20 cellular contexts compared by ENCODE assay signal in genomic region chr6:66993272-66993671, GRCh38.
DNase-seq lines count a peak whose midpoint lies in the region; ATAC-seq, FAIRE-seq and TF ChIP-seq lines count a peak whose summit lies in the region.
"Had no signal": no experiment of that assay in that cellular context is flagged by ENCODE, and none has a peak within 500 bp of the region (broad histone marks: within the 10 kb centered on the region; RNA-seq: fewer than 3 reads in every experiment).

No MANE protein-coding gene starts in this region.

- no peaks in the 10 kb centered on the region for H3K9me2 ChIP-seq in Karpas-422 (replicated peaks; ENCODE audit: insufficient read depth, low read length)

- peak overlapping the region; percentile 76 for H2AFZ ChIP-seq in Karpas-422 (ENCODE audit: low read length)
- H2AFZ ChIP-seq in OCI-LY3 (ENCODE audit: low read depth, low read length): peak overlapping the region; percentile 85

- no peaks in the 10 kb centered on the region for H3K36me3 ChIP-seq in Karpas-422 (ENCODE audit: insufficient read depth, low read length)
- H3K36me3 ChIP-seq in OCI-LY3 (replicated peaks; ENCODE audit: low read depth, low read length): peaks cover 3% of the 10 kb centered on the region

- peak overlapping the region; percentile 61 for H3K4me2 ChIP-seq in Karpas-422 (ENCODE audit: low read depth, low read length, poor library complexity, severe bottlenecking)
- H3K4me2 ChIP-seq in OCI-LY3 (ENCODE audit: low read length): peak overlapping the region; percentile 62

- intact Hi-C loops in posterior vena cava (cut with DNase I): loop anchor here in 1 of 2 donors (5.0 kb wide), 1 partner anchor 34 kb away; no protein-coding TSS in a partner anchor

- H3K27me3 ChIP-seq in Karpas-422 (ENCODE audit: low read length) (no peaks in the 10 kb centered on the region), OCI-LY3 (ENCODE audit: low read depth, low read length) (no peaks in the 10 kb centered on the region)

- DNase-seq in NCI-H1694 treated with DMSO at 0.1 percent for 48 hours (lab: John Stamatoyannopoulos, UW): peak; percentile 3
- DNase-seq in NCI-H1694 (lab: John Stamatoyannopoulos, UW): no peak
- DNase-seq in Karpas-422: peak; percentile 41
- peak; percentile 7 for DNase-seq in urothelium cell line (ENCODE audit: low spot score)
- DNase-seq in posterior vena cava (ENCODE audit: low spot score): no peak
- DNase-seq: 8988T, Caco-2, DMS53, NCI-H1436, NCI-H2081 treated with DMSO at 0.1 percent for 48 hours, NCI-H226, NCI-H69, RPMI8226 had no signal

- TF ChIP-seq CTCF in OCI-LY3 (IDR thresholded peaks at IDR 0.05; ENCODE audit: low read depth, low read length): no peak

- H3K4me1 ChIP-seq in Karpas-422 (ENCODE audit: low read length) (peaks cover 13% of the 10 kb centered on the region), OCI-LY3 (ENCODE audit: low read length) (peaks cover 8% of the 10 kb centered on the region; the same call in 1 of the 2 replicates)
- H3K4me1 ChIP-seq: Caco-2 had no signal

- H3K79me2 ChIP-seq in Karpas-422 (ENCODE audit: low read length) (no peaks in the 10 kb centered on the region), OCI-LY3 (ENCODE audit: low read length) (no peaks in the 10 kb centered on the region)

- FAIRE-seq in urothelium cell line (lab: Jason Lieb, UNC): no peak
- FAIRE-seq: GM12891, K562 had no signal

- H3K9me3 ChIP-seq in Karpas-422 (ENCODE audit: low read length) (peaks cover 7% of the 10 kb centered on the region), OCI-LY3 (ENCODE audit: insufficient read depth, low read length) (no peaks in the 10 kb centered on the region; the same call in 1 of the 2 replicates)

- peak overlapping the region; percentile 45 for H3K4me3 ChIP-seq in Karpas-422 (ENCODE audit: low read length)
- peak overlapping the region; percentile 51 for H3K4me3 ChIP-seq in OCI-LY3 (ENCODE audit: low read length)
- H3K4me3 ChIP-seq: K562 had no signal

- peak overlapping the region; percentile 20 for H3K9ac ChIP-seq in Karpas-422 (ENCODE audit: low read length)
- peak overlapping the region; percentile 12 for H3K9ac ChIP-seq in OCI-LY3 (ENCODE audit: low read length)

- no peak overlapping the region for H3K27ac ChIP-seq in Karpas-422 (ENCODE audit: low read length)
- peak overlapping the region; percentile 47; the same call in 1 of the 2 replicates for H3K27ac ChIP-seq in OCI-LY3 (ENCODE audit: low read length)
- H3K27ac ChIP-seq: HL-60 had no signal

- ATAC-seq in HG02884 (IDR thresholded peaks at IDR 0.05; ENCODE audit: unreplicated experiment) (no peak), HG02938 (IDR thresholded peaks at IDR 0.05; ENCODE audit: unreplicated experiment) (no peak)
- ATAC-seq: HCT116, K562 had no signal

- H4K20me1 ChIP-seq in Karpas-422 (ENCODE audit: insufficient read depth, low read depth, low read length) (no peaks in the 10 kb centered on the region), OCI-LY3 (ENCODE audit: insufficient read depth, low read length) (no peaks in the 10 kb centered on the region)

Comparison
In these comparisons a context has a peak if more than half of its experiments do, and no peak if none do; other contexts are left out.
1. DNase-seq: peak in NCI-H1694 treated with DMSO at 0.1 percent for 48 hours (single experiment), Karpas-422 (single experiment) and urothelium cell line (single experiment); none in NCI-H1694 (single experiment) and posterior vena cava (single experiment).